ENCODE assay signal across 11 cellular contexts in genomic region chr20:60053813-60054190, GRCh38.
"Had no signal": no experiment of that assay in that cellular context is flagged by ENCODE, and none has a peak within 500 bp of the region (broad histone marks: within the 10 kb centered on the region; RNA-seq: fewer than 3 reads in every experiment).

No MANE protein-coding gene starts in this region.

- H3K4me3 ChIP-seq: left ventricle myocardium inferior, tibial nerve had no signal

- H3K27ac ChIP-seq: epithelial cell of prostate, left ventricle myocardium inferior, tibial nerve had no signal

- DNase-seq: activated CD4-positive, alpha-beta T cell treated with anti-CD3 and anti-CD28 coated beads, Interleukin-2, amount 50 U/mL, for 1 hour; anterior cingulate cortex; caudate nucleus; foreskin fibroblast; kidney glomerular epithelial cell; left ventricle myocardium inferior; mammary epithelial cell; midbrain; T-helper 9 cell had no signal

- H3K36me3 ChIP-seq: left ventricle myocardium inferior, tibial nerve had no signal

- H3K9me3 ChIP-seq: left ventricle myocardium inferior, tibial nerve had no signal
